16 cellular contexts compared by ENCODE assay signal in genomic region chr17:75108193-75108592, GRCh38. TPM values are rescaled to one million over a fixed set of nuclear protein-coding genes. Genes with fewer than 3 reads are reported as not detected.
DNase-seq lines count a peak whose midpoint lies in the region; ATAC-seq and TF ChIP-seq lines count a peak whose summit lies in the region.
"Had no signal": no experiment of that assay in that cellular context is flagged by ENCODE, and none has a peak within 500 bp of the region (broad histone marks: within the 10 kb centered on the region; RNA-seq: fewer than 3 reads in every experiment).

No MANE protein-coding gene starts in this region.

- H3K27ac ChIP-seq in CD4-positive, alpha-beta memory T cell (ENCODE audit: low read depth, low read length), result no peak overlapping the region
- H3K27ac ChIP-seq in GM23338 (ENCODE audit: low read depth), result no peak overlapping the region
- H3K27ac ChIP-seq: foreskin keratinocyte, testis had no signal

- TF ChIP-seq CTCF in GM23338 (conservative IDR thresholded peaks at IDR 0.05; ENCODE audit: low read depth in 2 of 2) (no peak), natural killer cell (IDR thresholded peaks at IDR 0.05) (no peak)

- H3K27ac Mint-ChIP-seq in CD4-positive, alpha-beta memory T cell, result peak overlapping the region in 1 of 7 donors; percentile 76
- H3K27ac Mint-ChIP-seq in GM23338, result no peak overlapping the region
- H3K27ac Mint-ChIP-seq in activated T-helper 2 cell treated with anti-CD3 and anti-CD28 coated beads, Interferon-gamma antibody, Interleukin-2, Interleukin-4, amounts not matched to agents 10 μg/mL and 5 μg/mL and 100 μg/mL, durations not matched to agents 14 hours and 24 hours and 36 hours, result no peak overlapping the region
- H3K27ac Mint-ChIP-seq in natural killer cell, result peak overlapping the region in 1 of 2 donors; percentile 41

- H3K4me1 Mint-ChIP-seq in CD4-positive, alpha-beta memory T cell, result peaks cover 16 to 30% (median 23%) of the 10 kb centered on the region in 4 donors
- H3K4me1 Mint-ChIP-seq in GM23338 (peaks cover 25% of the 10 kb centered on the region), natural killer cell (peaks cover 19 to 25% of the 10 kb centered on the region in 2 donors)
- H3K4me1 Mint-ChIP-seq in activated T-helper 2 cell treated with anti-CD3 and anti-CD28 coated beads, Interferon-gamma antibody, Interleukin-2, Interleukin-4, amounts not matched to agents 10 μg/mL and 5 μg/mL and 100 μg/mL, durations not matched to agents 14 hours and 24 hours and 36 hours (ENCODE audit: low read depth), result peaks cover 16% of the 10 kb centered on the region

- H3K4me3 Mint-ChIP-seq in CD4-positive, alpha-beta memory T cell, result peak overlapping the region; percentile 88 to 92 (median 89)
- H3K4me3 Mint-ChIP-seq in GM23338, result peak overlapping the region; percentile 90; the same call in 2 of the 3 replicates
- H3K4me3 Mint-ChIP-seq in activated T-helper 2 cell treated with anti-CD3 and anti-CD28 coated beads, Interferon-gamma antibody, Interleukin-2, Interleukin-4, amounts not matched to agents 10 μg/mL and 5 μg/mL and 100 μg/mL, durations not matched to agents 14 hours and 24 hours and 36 hours (ENCODE audit: low read depth), result peak overlapping the region; percentile 89
- peak overlapping the region; percentile 89 for H3K4me3 Mint-ChIP-seq in natural killer cell

- ATAC-seq in GM23338 (no peak), natural killer cell (no peak), GM19023 (IDR thresholded peaks at IDR 0.05; ENCODE audit: unreplicated experiment) (no peak)
- ATAC-seq: foreskin keratinocyte, left lobe of liver had no signal

- H3K9me3 Mint-ChIP-seq in CD4-positive, alpha-beta memory T cell, result no peaks in the 10 kb centered on the region
- H3K9me3 Mint-ChIP-seq in GM23338 (no peaks in the 10 kb centered on the region), natural killer cell (no peaks in the 10 kb centered on the region)
- H3K9me3 Mint-ChIP-seq in activated T-helper 2 cell treated with anti-CD3 and anti-CD28 coated beads, Interferon-gamma antibody, Interleukin-2, Interleukin-4, amounts not matched to agents 10 μg/mL and 5 μg/mL and 100 μg/mL, durations not matched to agents 14 hours and 24 hours and 36 hours, result no peaks in the 10 kb centered on the region

- CTCF ChIA-PET in CD4-positive, alpha-beta memory T cell (lab: Charles Lee; ENCODE audit: partially characterized antibody), result interaction anchor here (0.7 kb wide), 1 partner anchor 147 kb away, joined by 3 read pairs; no protein-coding TSS in a partner anchor

- peaks cover 5 to 7% of the 10 kb centered on the region in 2 donors for H3K36me3 Mint-ChIP-seq in CD4-positive, alpha-beta memory T cell
- peaks cover 9% of the 10 kb centered on the region; the same call in 2 of the 3 replicates for H3K36me3 Mint-ChIP-seq in GM23338 (ENCODE audit: low read depth)
- peaks cover 11% of the 10 kb centered on the region for H3K36me3 Mint-ChIP-seq in activated T-helper 2 cell treated with anti-CD3 and anti-CD28 coated beads, Interferon-gamma antibody, Interleukin-2, Interleukin-4, amounts not matched to agents 10 μg/mL and 5 μg/mL and 100 μg/mL, durations not matched to agents 14 hours and 24 hours and 36 hours (ENCODE audit: low read depth)
- H3K36me3 Mint-ChIP-seq in natural killer cell, result no peaks in the 10 kb centered on the region

- DNase-seq in CD4-positive, alpha-beta memory T cell, result no peak
- DNase-seq in GM23338 (ENCODE audit: low spot score), result no peak
- no peak for DNase-seq in activated T-helper 2 cell treated with anti-CD3 and anti-CD28 coated beads, Interferon-gamma antibody, Interleukin-2, Interleukin-4, amounts not matched to agents 10 μg/mL and 5 μg/mL and 100 μg/mL, durations not matched to agents 14 hours and 24 hours and 36 hours (ENCODE audit: low spot score)
- no peak for DNase-seq in natural killer cell
- DNase-seq in pons (ENCODE audit: low spot score), result no peak
- DNase-seq in NCI-H2029 treated with DMSO at 0.1 percent for 48 hours (lab: John Stamatoyannopoulos, UW), result no peak
- DNase-seq: activated CD8-positive, alpha-beta memory T cell treated with anti-CD3 and anti-CD28 coated beads for 24 hours; C1 segment of cervical spinal cord; central memory CD4-positive, alpha-beta T cell; EL; foreskin keratinocyte; retina; SIG-M5; testis had no signal

- no peaks in the 10 kb centered on the region for H3K9me2 ChIP-seq in GM23338 (ENCODE audit: insufficient read depth)

- no peaks in the 10 kb centered on the region for H3K36me3 ChIP-seq in CD4-positive, alpha-beta memory T cell (ENCODE audit: insufficient read depth, low read length)
- H3K36me3 ChIP-seq in GM23338 (ENCODE audit: insufficient read depth), result no peaks in the 10 kb centered on the region

- H3K9me3 ChIP-seq in CD4-positive, alpha-beta memory T cell (ENCODE audit: control insufficient read depth in 1 of 2, low read length in 2 of 2), result no peaks in the 10 kb centered on the region
- H3K9me3 ChIP-seq: testis had no signal

- intact Hi-C loops in CD4-positive, alpha-beta memory T cell (cut with micrococcal nuclease), result loop anchor here (2.0 kb wide), 1 partner anchor 21 kb away; the partner anchor contains the start of gene SLC16A5
- intact Hi-C loops in activated T-helper 2 cell treated with anti-CD3 and anti-CD28 coated beads, Interferon-gamma antibody, Interleukin-2, Interleukin-4, amounts not matched to agents 10 μg/mL and 5 μg/mL and 100 μg/mL, durations not matched to agents 14 hours and 24 hours and 36 hours (cut with micrococcal nuclease), result loop anchor here (5.0 kb wide), 1 partner anchor 146 kb away; no protein-coding TSS in a partner anchor
- intact Hi-C loops in natural killer cell (cut with micrococcal nuclease), result loop anchor here (5.0 kb wide), 1 partner anchor 74 kb away; the partner anchor contains the start of gene SUMO2

- H3K79me2 ChIP-seq in GM23338 (replicated peaks; ENCODE audit: insufficient read depth), result peaks cover 13% of the 10 kb centered on the region

- no peaks in the 10 kb centered on the region for H4K20me1 ChIP-seq in GM23338 (replicated peaks; ENCODE audit: insufficient read depth)

- peaks cover 31% of the 10 kb centered on the region for H3K4me1 ChIP-seq in CD4-positive, alpha-beta memory T cell (ENCODE audit: insufficient read depth, low read length)
- H3K4me1 ChIP-seq in GM23338 (ENCODE audit: insufficient read depth), result peaks cover 7% of the 10 kb centered on the region; the same call in 1 of the 2 replicates
- H3K4me1 ChIP-seq: foreskin keratinocyte had no signal

- H3K27me3 ChIP-seq in CD4-positive, alpha-beta memory T cell (ENCODE audit: insufficient read depth, low read length), result no peaks in the 10 kb centered on the region
- H3K27me3 ChIP-seq in GM23338 (ENCODE audit: insufficient read depth), result no peaks in the 10 kb centered on the region
- H3K27me3 ChIP-seq: testis had no signal

- POLR2A ChIA-PET in CD4-positive, alpha-beta memory T cell (lab: Charles Lee; ENCODE audit: partially characterized antibody), result interaction anchor here (1.3 kb wide), 1 partner anchor 39 kb away, joined by 3 read pairs; no protein-coding TSS in a partner anchor

- H2AFZ ChIP-seq in GM23338, result no peak overlapping the region

- H3K4me2 ChIP-seq in GM23338, result no peak overlapping the region; the same call in 1 of the 2 replicates

- no peaks in the 10 kb centered on the region for H3K27me3 Mint-ChIP-seq in CD4-positive, alpha-beta memory T cell
- H3K27me3 Mint-ChIP-seq in GM23338 (ENCODE audit: insufficient read depth, low read depth, poor library complexity) (peaks cover 20% of the 10 kb centered on the region), natural killer cell (ENCODE audit: low read depth in 2 of 2) (no peaks in the 10 kb centered on the region)
- no peaks in the 10 kb centered on the region for H3K27me3 Mint-ChIP-seq in activated T-helper 2 cell treated with anti-CD3 and anti-CD28 coated beads, Interferon-gamma antibody, Interleukin-2, Interleukin-4, amounts not matched to agents 10 μg/mL and 5 μg/mL and 100 μg/mL, durations not matched to agents 14 hours and 24 hours and 36 hours (ENCODE audit: low read depth)

- H3K4me3 ChIP-seq in CD4-positive, alpha-beta memory T cell (ENCODE audit: low read length in 2 of 2), result no peak overlapping the region
- no peak overlapping the region for H3K4me3 ChIP-seq in GM23338

- peaks cover 30% of the 10 kb centered on the region; the same call in 1 of the 2 replicates for H3F3A ChIP-seq in GM23338 (replicated peaks; ENCODE audit: low read depth)

RNA-seq across cellular contexts. Expression of gene ARMC7, which starts 1.6 kb away (rescaled TPM):
- 10 to 100 TPM; 20.0 to 21.9 TPM for total RNA-seq in CD4-positive, alpha-beta memory T cell
- polyA plus RNA-seq in CD4-positive, alpha-beta memory T cell, result 1 to 10 TPM; 1.3 to 3.5 TPM
- total RNA-seq in GM23338 (2014; rRNA removed; shearing (Covaris generic)), result 4.5 and 5.6 TPM in 2 replicates
- 6.3 and 8.4 TPM in 2 replicates for polyA plus RNA-seq in GM23338 (2016; fragmentation: Nextera tagmentation; extraction: Ambion mirVana)
- total RNA-seq in activated T-helper 2 cell treated with anti-CD3 and anti-CD28 coated beads, Interferon-gamma antibody, Interleukin-2, Interleukin-4, amounts not matched to agents 10 μg/mL and 5 μg/mL and 100 μg/mL, durations not matched to agents 14 hours and 24 hours and 36 hours, result 9.9 and 10.1 TPM in 2 replicates
- total RNA-seq in natural killer cell, result 10 to 100 TPM in 2 of 3 donors, 1 to 10 TPM in 1; 9.3 to 18.6 (median 11.3) TPM

RNA-seq across cellular contexts. Expression of gene SLC16A5, which starts 20.4 kb away (rescaled TPM):
- 10 to 100 TPM; 12.5 to 13.9 TPM for total RNA-seq in CD4-positive, alpha-beta memory T cell
- 1 to 10 TPM; 2.9 to 3.7 TPM for polyA plus RNA-seq in CD4-positive, alpha-beta memory T cell
- 30.1 and 40.0 TPM in 2 replicates for total RNA-seq in GM23338 (2014; rRNA removed; shearing (Covaris generic))
- polyA plus RNA-seq in GM23338 (2016; fragmentation: Nextera tagmentation; extraction: Ambion mirVana), result 5.0 and 7.3 TPM in 2 replicates
- 11.6 and 11.8 TPM in 2 replicates for total RNA-seq in activated T-helper 2 cell treated with anti-CD3 and anti-CD28 coated beads, Interferon-gamma antibody, Interleukin-2, Interleukin-4, amounts not matched to agents 10 μg/mL and 5 μg/mL and 100 μg/mL, durations not matched to agents 14 hours and 24 hours and 36 hours
- total RNA-seq in natural killer cell, result 10 to 100 TPM in 1 of 3 donors, 1 to 10 TPM in 2; 6.3 to 11.2 (median 10.0) TPM

RNA-seq across cellular contexts. Expression of gene NT5C, which starts 23.3 kb away (rescaled TPM):
- 10 to 100 TPM; 40.1 to 46.6 TPM for total RNA-seq in CD4-positive, alpha-beta memory T cell
- 10 to 100 TPM; 22.4 to 32.6 TPM for polyA plus RNA-seq in CD4-positive, alpha-beta memory T cell
- 91.7 and 122 TPM in 2 replicates for total RNA-seq in GM23338 (2014; rRNA removed; shearing (Covaris generic))
- 120 and 134 TPM in 2 replicates for polyA plus RNA-seq in GM23338 (2016; fragmentation: Nextera tagmentation; extraction: Ambion mirVana)
- total RNA-seq in activated T-helper 2 cell treated with anti-CD3 and anti-CD28 coated beads, Interferon-gamma antibody, Interleukin-2, Interleukin-4, amounts not matched to agents 10 μg/mL and 5 μg/mL and 100 μg/mL, durations not matched to agents 14 hours and 24 hours and 36 hours, result 72.7 and 86.6 TPM in 2 replicates
- 10 to 100 TPM; 58.1 to 67.4 (median 61.2) TPM for total RNA-seq in natural killer cell

RNA-seq across cellular contexts. Expression of gene JPT1, which starts 46.1 kb away (rescaled TPM):
- total RNA-seq in CD4-positive, alpha-beta memory T cell, result 10 to 100 TPM; 37.8 to 38.9 TPM
- polyA plus RNA-seq in CD4-positive, alpha-beta memory T cell, result 100 to 1,000 TPM; 105 to 130 TPM
- 249 and 278 TPM in 2 replicates for total RNA-seq in GM23338 (2014; rRNA removed; shearing (Covaris generic))
- 903 and 929 TPM in 2 replicates for polyA plus RNA-seq in GM23338 (2016; fragmentation: Nextera tagmentation; extraction: Ambion mirVana)
- 282 and 290 TPM in 2 replicates for total RNA-seq in activated T-helper 2 cell treated with anti-CD3 and anti-CD28 coated beads, Interferon-gamma antibody, Interleukin-2, Interleukin-4, amounts not matched to agents 10 μg/mL and 5 μg/mL and 100 μg/mL, durations not matched to agents 14 hours and 24 hours and 36 hours
- 10 to 100 TPM; 45.0 to 54.8 (median 50.5) TPM for total RNA-seq in natural killer cell
